In the genomic region with DNA sequence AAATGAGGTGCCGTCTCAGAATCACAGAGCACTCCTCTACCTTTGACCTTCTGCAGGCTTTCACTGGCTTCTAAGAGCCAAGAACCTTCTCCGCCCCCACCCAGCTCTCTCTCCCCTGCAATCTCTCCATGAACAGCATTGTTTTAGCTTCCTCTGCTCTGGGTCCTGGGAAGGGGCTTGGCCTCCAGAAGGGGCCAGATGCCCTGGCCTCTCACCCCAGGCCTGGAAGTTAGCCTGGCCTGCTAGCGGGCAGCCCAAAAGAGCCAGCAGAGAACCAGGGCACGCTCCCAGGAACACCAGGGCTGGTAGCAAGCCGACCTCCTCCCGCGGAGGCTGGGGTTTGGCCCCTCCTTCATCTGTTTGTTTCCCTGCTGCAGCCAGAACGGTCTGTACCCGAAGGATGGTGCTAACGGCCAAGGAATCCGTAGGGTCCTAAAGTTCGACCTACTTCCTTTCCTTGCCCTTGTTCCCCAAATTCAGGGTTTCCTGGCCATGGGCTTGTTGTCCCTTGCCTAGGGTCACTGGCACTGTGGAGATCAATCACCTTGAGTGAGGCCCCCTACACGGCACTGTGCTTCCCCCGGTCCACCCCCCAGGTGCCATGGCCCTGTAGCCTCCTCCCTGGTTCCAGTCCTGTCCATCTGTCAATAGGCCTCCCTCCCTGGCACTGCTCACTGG, we compare ENCODE assay signal across 8 cellular contexts. TPM values are rescaled to one million over a fixed set of nuclear protein-coding genes. Genes with fewer than 3 reads are reported as not detected.
DNase-seq lines count a peak whose midpoint lies in the region; ATAC-seq and TF ChIP-seq lines count a peak whose summit lies in the region.

No MANE protein-coding gene starts in this region.

- H3K4me1 Mint-ChIP-seq in IgD-negative memory B cell (peaks cover 47 to 54% (median 49%) of the 10 kb centered on the region in 3 donors), T-helper 17 cell (peaks cover 48% of the 10 kb centered on the region)

- H3K27me3 Mint-ChIP-seq in IgD-negative memory B cell = no peaks in the 10 kb centered on the region
- H3K27me3 Mint-ChIP-seq in T-helper 17 cell = no peaks in the 10 kb centered on the region

- no peak overlapping the region for H3K9ac ChIP-seq in DND-41 (ENCODE audit: low read depth, low read length)

- H3K79me2 ChIP-seq in DND-41 (ENCODE audit: insufficient read depth, low read length) = no peaks in the 10 kb centered on the region

- H4K20me1 ChIP-seq in DND-41 (ENCODE audit: insufficient read depth, low read length) = no peaks in the 10 kb centered on the region

- H2AFZ ChIP-seq in DND-41 (ENCODE audit: low read depth, low read length) = no peak overlapping the region

- ATAC-seq in DND-41 (ENCODE audit: insufficient read depth, low read depth) = peak; percentile 68
- peak; percentile 73 for ATAC-seq in T-helper 17 cell
- ATAC-seq in GM18870 (IDR thresholded peaks at IDR 0.05; ENCODE audit: unreplicated experiment) = no peak
- ATAC-seq in GM21381 (IDR thresholded peaks at IDR 0.05; ENCODE audit: unreplicated experiment) = no peak

- H3K4me2 ChIP-seq in DND-41 (ENCODE audit: insufficient read depth, low read length) = no peak overlapping the region

- WGBS in spleen, 5 donors = 20 to 39% (median 20%) methylated on average over 11 to 14 of the region's 14 CpGs

- H3K36me3 Mint-ChIP-seq in IgD-negative memory B cell = peaks cover 6% of the 10 kb centered on the region
- H3K36me3 Mint-ChIP-seq in T-helper 17 cell (ENCODE audit: low read depth) = no peaks in the 10 kb centered on the region

- H3K27me3 ChIP-seq in DND-41 (ENCODE audit: insufficient read depth, low read length, poor library complexity) (no peaks in the 10 kb centered on the region), spleen (replicated peaks in 1 of 7) (no peaks in the 10 kb centered on the region)

- H3K9me3 ChIP-seq in DND-41 (ENCODE audit: insufficient read depth, low read length, severe bottlenecking) = no peaks in the 10 kb centered on the region
- H3K9me3 ChIP-seq in T-helper 17 cell (ENCODE audit: control insufficient read depth, low read length, poor library complexity, severe bottlenecking) = no peaks in the 10 kb centered on the region
- H3K9me3 ChIP-seq in spleen = no peaks in the 10 kb centered on the region

- H3K27ac ChIP-seq in DND-41 (ENCODE audit: low read length) (no peak overlapping the region), spleen (peak overlapping the region; percentile 69 to 95 (median 87))

- no peaks in the 10 kb centered on the region for H3K9me3 Mint-ChIP-seq in IgD-negative memory B cell

- TF ChIP-seq CTCF in DND-41 (IDR thresholded peaks at IDR 0.05; ENCODE audit: borderline replicate concordance, extremely low read depth, low read length, poor library complexity, severe bottlenecking) (no peak), spleen (IDR thresholded peaks at IDR 0.05 in 8 of 11, conservative IDR thresholded peaks at IDR 0.05 in 3 of 11) (no peak)

- H3K4me3 ChIP-seq in DND-41 (ENCODE audit: low read depth in 1 of 2, low read length in 2 of 2) (no peak overlapping the region), spleen (peak overlapping the region in 1 of 8 donors; percentile 41)

- H3K27ac Mint-ChIP-seq in IgD-negative memory B cell = peak overlapping the region; percentile 65 to 85 (median 83)
- H3K27ac Mint-ChIP-seq in T-helper 17 cell = peak overlapping the region; percentile 89

- H3K4me1 ChIP-seq in DND-41 (ENCODE audit: insufficient read depth, low read length) = peaks cover 30% of the 10 kb centered on the region
- peaks cover 65 to 100% (median 93%) of the 10 kb centered on the region in 6 donors for H3K4me1 ChIP-seq in spleen

- DNase-seq in DND-41 (peak; percentile 51), T-helper 17 cell (peak in 1 of 3 donors; percentile 8), dedifferentiated amniotic fluid mesenchymal stem cell (ENCODE audit: extremely low spot score) (peak; percentile 58), kidney tubule cell (ENCODE audit: low spot score) (peak; percentile 51), spleen (peak; percentile 92)

- intact Hi-C loops in spleen (cut with DNase I; ENCODE audit: low total_unique reads) = no loop called here

- no peak for TF ChIP-seq POLR2A in spleen (IDR thresholded peaks at IDR 0.05)

- H3K4me3 Mint-ChIP-seq in IgD-negative memory B cell (peak overlapping the region; percentile 23 to 80 (median 43)), T-helper 17 cell (peak overlapping the region; percentile 75)

- no peaks in the 10 kb centered on the region for H3K36me3 ChIP-seq in DND-41 (ENCODE audit: insufficient read depth, low read length)
- no peaks in the 10 kb centered on the region for H3K36me3 ChIP-seq in spleen

RNA-seq across cellular contexts. Expression of gene DDIT4, which starts 18.7 kb away (rescaled TPM):
- polyA plus RNA-seq in IgD-negative memory B cell (79.9 TPM), spleen (100 to 1,000 TPM in 2 of 3 donors, 10 to 100 TPM in 1; 99.3 to 247 (median 209) TPM)
- total RNA-seq in T-helper 17 cell (100 to 1,000 TPM; 186 to 300 TPM), spleen (100 to 1,000 TPM; 103 to 308 (median 249) TPM)

RNA-seq across cellular contexts. Expression of gene ASCC1, which starts 39.0 kb away (rescaled TPM):
- 24.8 TPM for polyA plus RNA-seq in IgD-negative memory B cell
- total RNA-seq in T-helper 17 cell = 10 to 100 TPM; 14.0 to 14.6 TPM
- total RNA-seq in spleen = 10 to 100 TPM; 23.7 to 41.7 (median 37.9) TPM
- polyA plus RNA-seq in spleen = 10 to 100 TPM; 11.9 to 22.0 (median 18.4) TPM

RNA-seq across cellular contexts. Expression of gene ANAPC16, which starts 39.2 kb away (rescaled TPM):
- polyA plus RNA-seq in IgD-negative memory B cell = 426 TPM
- 10 to 100 TPM; 69.5 to 85.7 TPM for total RNA-seq in T-helper 17 cell
- total RNA-seq in spleen = 100 to 1,000 TPM in 3 of 7 donors, 10 to 100 TPM in 4; 70.8 to 115 (median 97.2) TPM
- polyA plus RNA-seq in spleen = 100 to 1,000 TPM; 182 to 239 (median 224) TPM

Comparison
In these comparisons a context has a peak if more than half of its experiments do, and no peak if none do; other contexts are left out.
1. ATAC-seq: peak in DND-41 (single experiment) and T-helper 17 cell (single experiment); none in GM18870 (single experiment) and GM21381 (single experiment).